23 cellular contexts compared by ENCODE assay signal in genomic region chr14:23136566-23137133, GRCh38. TPM values are rescaled to one million over a fixed set of nuclear protein-coding genes. Genes with fewer than 3 reads are reported as not detected.
"Had no signal": no experiment of that assay in that cellular context is flagged by ENCODE, and none has a peak within 500 bp of the region (broad histone marks: within the 10 kb centered on the region; RNA-seq: fewer than 3 reads in every experiment).

No MANE protein-coding gene starts in this region.

- H3K9me3 ChIP-seq: body of pancreas, ovary, thyroid gland had no signal

- H3K4me1 ChIP-seq: body of pancreas, neural progenitor cell had no signal

- DNase-seq: activated CD4-positive, alpha-beta T cell treated with anti-CD3 and anti-CD28 coated beads, Interleukin-2, amount 10 ng/mL, durations not matched to agents 7 days and 5 days; activated CD8-positive, alpha-beta T cell treated with anti-CD3 and anti-CD28 coated beads, Interleukin-2, amount 10 ng/mL, durations not matched to agents 7 days and 5 days; activated naive CD4-positive, alpha-beta T cell treated with Interleukin-2 at 50 U/mL for 16 hours; activated naive CD8-positive, alpha-beta T cell treated with anti-CD3 and anti-CD28 coated beads, Interleukin-2, amount 10 ng/mL, durations not matched to agents 7 days and 5 days; activated T-cell treated with anti-CD3 and anti-CD28 coated beads, Interleukin-2, amount 50 U/mL, for 24 hours; amygdala; body of pancreas; central memory CD4-positive, alpha-beta T cell; foreskin fibroblast; hypothalamus; ovary; stimulated activated CD4-positive, alpha-beta T cell treated with anti-CD3 and anti-CD28 coated beads, Interleukin-12 subunit alpha, Interleukin-12 subunit beta, amount 100 ng/mL, for 4 hours; stimulated activated CD4-positive, alpha-beta T cell treated with anti-CD3 and anti-CD28 coated beads, Interleukin-1b, Interleukin-23, amount 100 ng/mL, for 48 hours; stimulated activated CD8-positive, alpha-beta memory T cell treated with anti-CD3 and anti-CD28 coated beads, Interleukin-4, amount 100 ng/mL, for 48 hours; stimulated activated naive CD4-positive, alpha-beta T cell treated with Interleukin-2 at 50 U/mL for 16 hours; thyroid gland had no signal

- H3K27me3 ChIP-seq: body of pancreas, dorsolateral prefrontal cortex, neural progenitor cell, ovary, thyroid gland had no signal

- H3K27ac ChIP-seq: body of pancreas, neural progenitor cell, ovary, thyroid gland had no signal

- H3K4me3 ChIP-seq: body of pancreas, dorsolateral prefrontal cortex, neural progenitor cell, ovary, thyroid gland had no signal

- ATAC-seq: activated CD4-positive, CD25-positive, alpha-beta regulatory T cell treated with anti-CD3 and anti-CD28 coated beads, Interleukin-2, amount 50 U/mL, for 24 hours; activated CD8-positive, alpha-beta T cell treated with anti-CD3 and anti-CD28 coated beads, Interleukin-2, amount 10 ng/mL, durations not matched to agents 7 days and 5 days; body of pancreas had no signal

- H3K36me3 ChIP-seq: neural progenitor cell, ovary had no signal

RNA-seq across cellular contexts. Expression of gene CEBPE, which starts 17.6 kb away (rescaled TPM):
- total RNA-seq: activated T-helper 2 cell treated with anti-CD3 and anti-CD28 coated beads, Interferon-gamma antibody, Interleukin-2, Interleukin-4, amounts not matched to agents 10 μg/mL and 5 μg/mL and 100 μg/mL, durations not matched to agents 14 hours and 24 hours and 36 hours; body of pancreas; ovary; thyroid gland; ureter had no signal

RNA-seq across cellular contexts. Expression of gene CIROP, which starts 31.9 kb away (rescaled TPM):
- total RNA-seq: activated CD4-positive, alpha-beta T cell treated with anti-CD3 and anti-CD28 coated beads, Interleukin-2, amount 10 ng/mL, durations not matched to agents 7 days and 5 days; activated CD8-positive, alpha-beta T cell treated with anti-CD3 and anti-CD28 coated beads, Interleukin-2, amount 10 ng/mL, durations not matched to agents 7 days and 5 days; activated naive CD8-positive, alpha-beta T cell treated with anti-CD3 and anti-CD28 coated beads, Interleukin-2, amount 10 ng/mL, durations not matched to agents 7 days and 5 days; activated T-helper 2 cell treated with anti-CD3 and anti-CD28 coated beads, Interferon-gamma antibody, Interleukin-2, Interleukin-4, amounts not matched to agents 10 μg/mL and 5 μg/mL and 100 μg/mL, durations not matched to agents 14 hours and 24 hours and 36 hours; body of pancreas; ovary; subcutaneous adipose tissue; T-helper 1 cell treated with Interleukin-12 subunit alpha and Interleukin-12 subunit beta and Interleukin-4 antibody, amounts not matched to agents 30 ng/mL and 1 ng/mL, for 36 hours; ureter had no signal
